Comparison of ENCODE assay signal across 24 cellular contexts in the genomic region with DNA sequence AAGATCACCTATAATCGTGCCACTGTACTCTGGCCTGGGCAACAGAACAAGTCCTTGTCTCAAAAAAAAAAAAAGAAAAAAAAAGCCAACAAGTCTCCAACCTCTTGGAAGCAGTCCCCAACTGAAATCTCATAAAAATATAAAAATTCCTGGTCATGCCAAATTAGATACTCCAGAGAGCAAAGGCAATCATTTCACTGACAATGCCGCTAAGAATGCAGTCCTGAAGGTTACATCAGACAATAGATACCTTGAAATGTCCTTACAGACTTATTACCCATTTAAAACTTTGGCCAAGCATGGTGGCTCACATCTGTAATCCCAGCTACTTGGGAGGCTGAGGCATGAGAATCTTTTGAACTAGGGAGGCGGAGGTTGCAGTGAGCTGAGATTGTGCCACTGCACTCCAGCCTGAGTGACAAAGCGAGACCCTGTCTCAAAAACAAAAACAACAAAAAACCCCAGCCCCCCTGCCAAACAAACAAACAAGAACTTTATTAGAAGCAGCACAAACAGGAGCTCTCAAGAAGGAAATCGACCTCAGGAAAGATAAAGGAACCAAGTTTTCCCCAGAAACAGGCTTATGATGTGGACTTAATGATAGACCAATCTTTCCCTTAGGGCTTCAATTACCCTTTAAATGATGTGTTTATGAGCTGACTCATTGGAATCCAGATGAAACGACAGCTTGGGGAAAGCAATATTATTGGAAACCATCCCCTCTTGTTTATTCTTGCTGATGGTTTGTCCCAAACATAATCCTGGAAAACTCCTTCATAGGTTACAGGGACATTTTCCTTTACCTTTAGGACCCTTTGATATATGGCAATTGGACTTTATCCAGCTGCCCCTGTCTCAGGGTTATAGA. TPM values are rescaled to one million over a fixed set of nuclear protein-coding genes. Genes with fewer than 3 reads are reported as not detected.
DNase-seq lines count a peak whose midpoint lies in the region; ATAC-seq and TF ChIP-seq lines count a peak whose summit lies in the region.
"Had no signal": no experiment of that assay in that cellular context is flagged by ENCODE, and none has a peak within 500 bp of the region (broad histone marks: within the 10 kb centered on the region; RNA-seq: fewer than 3 reads in every experiment).

No MANE protein-coding gene starts in this region.

- H3K9me2 ChIP-seq in GM23248 (ENCODE audit: insufficient read depth) (no peaks in the 10 kb centered on the region), PC-9 (ENCODE audit: insufficient read depth) (no peaks in the 10 kb centered on the region; the same call in 1 of the 2 replicates)

- CTCF ChIA-PET in PC-9 (lab: Charles Lee), result interaction anchor here (0.6 to 1.9 kb wide), 5 partner anchors 23 to 369 kb away, joined by 3 to 6 read pairs (median 4); no protein-coding TSS in a partner anchor

- H3F3A ChIP-seq in GM23248 (ENCODE audit: insufficient read depth) (no peaks in the 10 kb centered on the region), PC-9 (ENCODE audit: insufficient read depth, low read depth) (peaks cover 44% of the 10 kb centered on the region), smooth muscle cell (ENCODE audit: low read depth) (no peaks in the 10 kb centered on the region)

- TF ChIP-seq CTCF in PC-9 (conservative IDR thresholded peaks at IDR 0.05), result no peak
- no peak for TF ChIP-seq CTCF in smooth muscle cell (IDR thresholded peaks at IDR 0.05; ENCODE audit: borderline replicate concordance, insufficient read depth, poor library complexity, severe bottlenecking)
- TF ChIP-seq CTCF in CD14-positive monocyte (IDR thresholded peaks at IDR 0.05), result no peak
- TF ChIP-seq CTCF in gastroesophageal sphincter (IDR thresholded peaks at IDR 0.05), result no peak

- H3K4me1 ChIP-seq in GM23248 (ENCODE audit: insufficient read depth), result no peaks in the 10 kb centered on the region
- peaks cover 62% of the 10 kb centered on the region for H3K4me1 ChIP-seq in PC-9 (replicated peaks; ENCODE audit: insufficient read depth)
- no peaks in the 10 kb centered on the region for H3K4me1 ChIP-seq in smooth muscle cell (ENCODE audit: low read depth)
- peaks cover 0 to 10% (median 0%) of the 10 kb centered on the region in 3 donors for H3K4me1 ChIP-seq in gastroesophageal sphincter
- H3K4me1 ChIP-seq: colonic mucosa, pancreas, right lobe of liver had no signal

- in situ Hi-C loops in GM23248 (cut with MboI), result loop anchor here (10.0 to 25.0 kb wide), 2 partner anchors 284 to 568 kb away; no protein-coding TSS in a partner anchor

- TF ChIP-seq POLR2A in gastroesophageal sphincter (IDR thresholded peaks at IDR 0.05), result no peak

- WGBS in GM23248 (ENCODE audit: low coverage in 1 of 2, low lambda C conversion rate in 2 of 2, missing lambda C conversion rate in 2 of 2), 2 experiments, result 41 to 44% methylated on average over 6 of the region's 6 CpGs
- WGBS in smooth muscle cell (ENCODE audit: low lambda C conversion rate), result 49% methylated on average over 6 of the region's 6 CpGs
- 59 to 65% methylated on average over 4 to 5 of the region's 6 CpGs for WGBS in gastroesophageal sphincter (ENCODE audit: low coverage in 1 of 2), 2 donors

- H3K79me2 ChIP-seq in GM23248 (ENCODE audit: insufficient read depth) (no peaks in the 10 kb centered on the region), PC-9 (ENCODE audit: low read depth) (no peaks in the 10 kb centered on the region), smooth muscle cell (ENCODE audit: low read depth) (no peaks in the 10 kb centered on the region)

- no peaks in the 10 kb centered on the region for H3K9me3 Mint-ChIP-seq in CD14-positive monocyte
- H3K9me3 Mint-ChIP-seq: CD4-positive, alpha-beta T cell; effector memory CD8-positive, alpha-beta T cell; naive thymus-derived CD4-positive, alpha-beta T cell had no signal

- no peak for TF ChIP-seq EP300 in gastroesophageal sphincter (IDR thresholded peaks at IDR 0.05)

- no peak for ATAC-seq in gastroesophageal sphincter
- ATAC-seq: effector memory CD8-positive, alpha-beta T cell; heart left ventricle; naive thymus-derived CD4-positive, alpha-beta T cell; pancreas; right lobe of liver; T-helper 17 cell had no signal

- H3K4me2 ChIP-seq in GM23248 (ENCODE audit: unreplicated experiment) (no peak overlapping the region), PC-9 (peak overlapping the region; percentile 64; the same call in 1 of the 2 replicates), smooth muscle cell (no peak overlapping the region)

- POLR2A ChIA-PET in PC-9 (lab: Charles Lee; ENCODE audit: unreplicated experiment), result interaction anchor here (0.6 kb wide), 1 partner anchor 1068 kb away, joined by 4 read pairs; no protein-coding TSS in a partner anchor

- peak; percentile 34 for DNase-seq in GM23248
- peak in 1 of 2 experiments; percentile 73 for DNase-seq in PC-9
- DNase-seq in fibroblast of peridontal ligament (ENCODE audit: extremely low read depth), result peak; percentile 59
- no peak for DNase-seq in smooth muscle cell (lab: John Stamatoyannopoulos, UW; ENCODE audit: unreplicated experiment)
- no peak for DNase-seq in DMS153 (lab: John Stamatoyannopoulos, UW)
- no peak for DNase-seq in CD14-positive monocyte (ENCODE audit: low spot score)
- DNase-seq: activated effector memory CD4-positive, alpha-beta T cell treated with anti-CD3 and anti-CD28 coated beads, Interleukin-2, amount 50 U/mL, for 16 hours; CD4-positive, alpha-beta T cell; colonic mucosa; DND-41; effector memory CD8-positive, alpha-beta T cell; heart left ventricle; naive thymus-derived CD4-positive, alpha-beta T cell; NK-92 treated with Interleukin-12 subunit alpha and Interleukin-12 subunit beta, amount 100 ng/mL, for 24 hours; pancreas; right lobe of liver; RPMI8226; T-helper 17 cell; WERI-Rb-1 had no signal

- no peaks in the 10 kb centered on the region for H3K36me3 ChIP-seq in GM23248 (ENCODE audit: low read depth)
- no peaks in the 10 kb centered on the region for H3K36me3 ChIP-seq in PC-9 (ENCODE audit: low read depth)
- H3K36me3 ChIP-seq in smooth muscle cell (ENCODE audit: low read depth), result no peaks in the 10 kb centered on the region
- H3K36me3 ChIP-seq in gastroesophageal sphincter, result no peaks in the 10 kb centered on the region
- H3K36me3 ChIP-seq: colonic mucosa, heart left ventricle, pancreas, right lobe of liver, WERI-Rb-1 had no signal

- no peaks in the 10 kb centered on the region for H3K36me3 Mint-ChIP-seq in CD14-positive monocyte

- H3K4me1 Mint-ChIP-seq in CD14-positive monocyte, result peaks cover 18% of the 10 kb centered on the region

- BruUV-seq in PC-9 (replicated peaks; lab: Mats Ljungman, UMichigan), result no TSS peak

- H3K4me3 ChIP-seq in GM23248, result no peak overlapping the region
- H3K4me3 ChIP-seq in PC-9, result no peak overlapping the region
- H3K4me3 ChIP-seq in smooth muscle cell, result no peak overlapping the region
- H3K4me3 ChIP-seq in gastroesophageal sphincter, result no peak overlapping the region
- H3K4me3 ChIP-seq: colonic mucosa, heart left ventricle, pancreas, right lobe of liver, SK-N-MC had no signal

- H3K9me3 ChIP-seq in GM23248 (ENCODE audit: low read depth), result no peaks in the 10 kb centered on the region
- no peaks in the 10 kb centered on the region for H3K9me3 ChIP-seq in PC-9 (ENCODE audit: insufficient read depth, low read depth)
- H3K9me3 ChIP-seq in smooth muscle cell (replicated peaks; ENCODE audit: low read depth), result no peaks in the 10 kb centered on the region
- no peaks in the 10 kb centered on the region for H3K9me3 ChIP-seq in gastroesophageal sphincter
- H3K9me3 ChIP-seq: colonic mucosa, heart left ventricle, pancreas, right lobe of liver had no signal

- intact Hi-C loops in PC-9 (cut with micrococcal nuclease; ENCODE audit: unreplicated experiment) (loop anchor here (5.0 kb wide), 1 partner anchor 393 kb away; the partner anchor contains the start of gene SACM1L), CD14-positive monocyte (cut with micrococcal nuclease) (no loop called here)

- H3K27me3 ChIP-seq in GM23248 (replicated peaks; ENCODE audit: insufficient read depth), result no peaks in the 10 kb centered on the region
- H3K27me3 ChIP-seq in PC-9 (ENCODE audit: insufficient read depth, low read depth), result no peaks in the 10 kb centered on the region
- no peaks in the 10 kb centered on the region for H3K27me3 ChIP-seq in smooth muscle cell (ENCODE audit: low read depth)
- no peaks in the 10 kb centered on the region for H3K27me3 ChIP-seq in gastroesophageal sphincter
- H3K27me3 ChIP-seq: colonic mucosa, heart left ventricle, pancreas, right lobe of liver had no signal

- H3K27ac Mint-ChIP-seq in CD14-positive monocyte, result peak overlapping the region in 2 of 7 donors; percentile 10 to 70
- H3K27ac Mint-ChIP-seq: CD4-positive, alpha-beta T cell; effector memory CD8-positive, alpha-beta T cell; T-helper 17 cell had no signal

- H3K4me3 Mint-ChIP-seq in CD14-positive monocyte, result no peak overlapping the region
- H3K4me3 Mint-ChIP-seq: CD4-positive, alpha-beta T cell; effector memory CD8-positive, alpha-beta T cell; naive thymus-derived CD4-positive, alpha-beta T cell; T-helper 17 cell had no signal

- H4K20me1 ChIP-seq in GM23248 (ENCODE audit: insufficient read depth) (no peaks in the 10 kb centered on the region), PC-9 (ENCODE audit: insufficient read depth) (no peaks in the 10 kb centered on the region), smooth muscle cell (ENCODE audit: low read depth) (no peaks in the 10 kb centered on the region)

- no peak overlapping the region for H3K27ac ChIP-seq in GM23248
- H3K27ac ChIP-seq in PC-9, result peak overlapping the region; percentile 97
- H3K27ac ChIP-seq in smooth muscle cell (ENCODE audit: low read depth), result peak overlapping the region; percentile 3
- peak overlapping the region in 1 of 4 donors; percentile 6 for H3K27ac ChIP-seq in gastroesophageal sphincter
- H3K27ac ChIP-seq: colonic mucosa, heart left ventricle, HL-60, pancreas, right lobe of liver, SK-N-MC, WERI-Rb-1 had no signal

- no peak overlapping the region for H2AFZ ChIP-seq in GM23248
- H2AFZ ChIP-seq in PC-9, result no peak overlapping the region
- no peak overlapping the region for H2AFZ ChIP-seq in smooth muscle cell (ENCODE audit: low read depth)

- H3K27me3 Mint-ChIP-seq in CD14-positive monocyte (ENCODE audit: low read depth in 3 of 3), result peaks cover 0 to 3% (median 0%) of the 10 kb centered on the region in 3 donors
- H3K27me3 Mint-ChIP-seq: CD4-positive, alpha-beta T cell; effector memory CD8-positive, alpha-beta T cell; T-helper 17 cell had no signal

- H3K9ac ChIP-seq in GM23248 (no peak overlapping the region), smooth muscle cell (ENCODE audit: low read depth) (no peak overlapping the region)

RNA-seq across cellular contexts. Expression of gene XCR1, which starts 53.1 kb away (rescaled TPM):
- not detected in 2 replicates for total RNA-seq in GM23248 (2014; rRNA removed; shearing (Covaris generic))
- polyA plus RNA-seq in GM23248 (2016; fragmentation: Nextera tagmentation; extraction: Ambion mirVana) (not detected in 2 replicates), smooth muscle cell (0.30 TPM in 1 of 2 replicates, not detected in the other), CD14-positive monocyte (under 1 TPM; 0.03 to 0.05 TPM)
- total RNA-seq in PC-9 (2021) (0.13 and 0.18 TPM in 2 replicates), smooth muscle cell (0.76 and 1.5 TPM in 2 replicates), gastroesophageal sphincter (under 1 TPM in 3 of 4 donors, not detected in 1; under 0.01 to 0.07 (median 0.04) TPM)
- total RNA-seq: NCI-H460, temporal lobe had no signal
- polyA plus RNA-seq: naive thymus-derived CD4-positive, alpha-beta T cell; pancreas had no signal

Comparison
In these comparisons a context has a peak if more than half of its experiments do, and no peak if none do; other contexts are left out.
1. DNase-seq: peak in GM23248 (single experiment) and fibroblast of peridontal ligament (single experiment); none in smooth muscle cell (single experiment), DMS153 (single experiment) and CD14-positive monocyte (single experiment).